1 cellular context compared by ENCODE assay signal in the genomic region with DNA sequence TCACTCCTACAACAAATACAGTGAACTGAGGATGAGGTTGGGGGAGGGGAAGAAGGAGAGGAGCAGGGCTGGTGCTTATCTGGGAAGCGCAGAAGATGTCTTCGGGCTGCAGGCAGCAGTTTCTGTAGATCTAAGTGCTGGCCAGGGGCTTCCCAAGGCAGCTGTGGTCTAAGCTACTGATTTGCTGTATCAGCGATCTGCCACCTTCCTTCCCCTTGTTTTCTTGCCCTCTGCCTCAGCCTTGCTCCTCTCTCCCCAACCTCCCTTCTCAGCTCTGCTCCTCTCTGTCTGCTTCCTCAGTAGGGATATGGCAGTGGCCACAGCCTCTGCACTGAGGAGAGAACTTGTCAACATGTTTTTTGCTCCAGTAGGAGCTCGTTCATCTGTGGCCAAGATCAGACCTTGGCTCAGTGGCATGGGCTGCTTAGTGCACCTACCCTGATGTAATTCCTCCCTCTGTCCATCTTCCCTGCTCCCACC.
TF ChIP-seq lines count a peak whose summit lies in the region.

No MANE protein-coding gene starts in this region.

TF ChIP-seq in K562, 482 proteins besides CTCF, POLR2A, EP300 and RAD21 (continued from another document and continues in another):
- TF ChIP-seq HMGN3 (IDR thresholded peaks at IDR 0.05; ENCODE audit: borderline replicate concordance, extremely low read depth, insufficient read length, low read depth, low read length) (peak; percentile 97), CBX8 (IDR thresholded peaks at IDR 0.05; ENCODE audit: borderline replicate concordance, extremely low read depth, low read depth, low read length, poor library complexity, severe bottlenecking) (no peak), GABPB1 (CRISPR knock-in tag; IDR thresholded peaks at IDR 0.05) (peak; percentile 50; the same call in 1 of the 2 replicates), YBX1 (IDR thresholded peaks at IDR 0.05) (no peak), SRSF9 (IDR thresholded peaks at IDR 0.05; ENCODE audit: borderline replicate concordance, low read depth, low read length) (no peak), ZNF589 (CRISPR knock-in tag; IDR thresholded peaks at IDR 0.05; ENCODE audit: low read depth) (peak; percentile 49; the same call in 1 of the 2 replicates), STAG1 (CRISPR knock-in tag; IDR thresholded peaks at IDR 0.05; ENCODE audit: borderline replicate concordance) (no peak), PKNOX1 (IDR thresholded peaks at IDR 0.05) (peak; percentile 41; the same call in 1 of the 2 replicates), PYGO2 (tag; IDR thresholded peaks at IDR 0.05) (no peak), EWSR1 (IDR thresholded peaks at IDR 0.05; ENCODE audit: borderline replicate concordance, low read depth, partially characterized antibody) (no peak), PHF8 (IDR thresholded peaks at IDR 0.05; ENCODE audit: borderline replicate concordance, low read length) (no peak), MTF1 (CRISPR knock-in tag; IDR thresholded peaks at IDR 0.05; ENCODE audit: borderline replicate concordance) (no peak), CREM (IDR thresholded peaks at IDR 0.05; ENCODE audit: low read depth) (peak; percentile 70), E2F5 (CRISPR knock-in tag; IDR thresholded peaks at IDR 0.05) (no peak), MYNN (IDR thresholded peaks at IDR 0.05) (peak; percentile 87), MYNN (CRISPR knock-in tag; IDR thresholded peaks at IDR 0.05) (no peak), NR0B1 (IDR thresholded peaks at IDR 0.05; ENCODE audit: partially characterized antibody) (no peak), ZNF436 (CRISPR knock-in tag; IDR thresholded peaks at IDR 0.05) (no peak), ZNF592 (IDR thresholded peaks at IDR 0.05) (peak; percentile 68; the same call in 1 of the 2 replicates), RBM34 (IDR thresholded peaks at IDR 0.05; ENCODE audit: borderline replicate concordance, insufficient read depth, low read length) (no peak), ZBTB43 (CRISPR knock-in tag; IDR thresholded peaks at IDR 0.05) (no peak), DDX20 (tag; IDR thresholded peaks at IDR 0.05; ENCODE audit: low read depth) (no peak), SREBF1 (IDR thresholded peaks at IDR 0.05; ENCODE audit: borderline replicate concordance, low read depth, low read length) (no peak), MED1 (CRISPR knock-in tag; IDR thresholded peaks at IDR 0.05; ENCODE audit: borderline replicate concordance) (no peak), NRF1 (conservative IDR thresholded peaks at IDR 0.05 in 1 of 2, IDR thresholded peaks at IDR 0.05 in 1 of 2) (0 out of 4 replicates have a peak, but pooled peaks of 1 of the 2 experiments have one; percentile 33), RAD51 (IDR thresholded peaks at IDR 0.05; ENCODE audit: borderline replicate concordance, low read depth) (no peak), TARDBP (IDR thresholded peaks at IDR 0.05) (peak; percentile 36; the same call in 1 of the 2 replicates), ZEB2 (IDR thresholded peaks at IDR 0.05) (peak; percentile 43; the same call in 1 of the 2 replicates), U2AF2 (optimal IDR thresholded peaks at IDR 0.05; ENCODE audit: low read depth, low read length) (no peak), ILK (tag; IDR thresholded peaks at IDR 0.05; ENCODE audit: borderline replicate concordance, low read depth) (no peak), FOSL1 (tag; conservative IDR thresholded peaks at IDR 0.05) (0 out of 2 replicates have a peak, but pooled peaks have one; percentile 38), BRCA1 (IDR thresholded peaks at IDR 0.05) (no peak), BRCA1 (CRISPR knock-in tag; IDR thresholded peaks at IDR 0.05) (no peak), ZNF197 (CRISPR knock-in tag; IDR thresholded peaks at IDR 0.05; ENCODE audit: low read depth) (no peak), RBM22 (IDR thresholded peaks at IDR 0.05; ENCODE audit: low read depth, low read length, poor library complexity, severe bottlenecking) (no peak), PHF20 (IDR thresholded peaks at IDR 0.05; ENCODE audit: partially characterized antibody) (no peak), BDP1 (IDR thresholded peaks at IDR 0.05; ENCODE audit: insufficient read depth, insufficient read length) (no peak), ATF7 (IDR thresholded peaks at IDR 0.05) (peak; percentile 74), MTA2 (IDR thresholded peaks at IDR 0.05; ENCODE audit: low read depth) (peak; percentile 97), JUNB (CRISPR knock-in tag; conservative IDR thresholded peaks at IDR 0.05) (no peak), HMG20A (CRISPR knock-in tag; conservative IDR thresholded peaks at IDR 0.05) (no peak)
- TF ChIP-seq, protein P1, sequence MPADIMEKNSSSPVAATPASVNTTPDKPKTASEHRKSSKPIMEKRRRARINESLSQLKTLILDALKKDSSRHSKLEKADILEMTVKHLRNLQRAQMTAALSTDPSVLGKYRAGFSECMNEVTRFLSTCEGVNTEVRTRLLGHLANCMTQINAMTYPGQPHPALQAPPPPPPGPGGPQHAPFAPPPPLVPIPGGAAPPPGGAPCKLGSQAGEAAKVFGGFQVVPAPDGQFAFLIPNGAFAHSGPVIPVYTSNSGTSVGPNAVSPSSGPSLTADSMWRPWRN (IDR thresholded peaks at IDR 0.05; ENCODE audit: low read depth): peak; percentile 79
- TF ChIP-seq, protein P2, sequence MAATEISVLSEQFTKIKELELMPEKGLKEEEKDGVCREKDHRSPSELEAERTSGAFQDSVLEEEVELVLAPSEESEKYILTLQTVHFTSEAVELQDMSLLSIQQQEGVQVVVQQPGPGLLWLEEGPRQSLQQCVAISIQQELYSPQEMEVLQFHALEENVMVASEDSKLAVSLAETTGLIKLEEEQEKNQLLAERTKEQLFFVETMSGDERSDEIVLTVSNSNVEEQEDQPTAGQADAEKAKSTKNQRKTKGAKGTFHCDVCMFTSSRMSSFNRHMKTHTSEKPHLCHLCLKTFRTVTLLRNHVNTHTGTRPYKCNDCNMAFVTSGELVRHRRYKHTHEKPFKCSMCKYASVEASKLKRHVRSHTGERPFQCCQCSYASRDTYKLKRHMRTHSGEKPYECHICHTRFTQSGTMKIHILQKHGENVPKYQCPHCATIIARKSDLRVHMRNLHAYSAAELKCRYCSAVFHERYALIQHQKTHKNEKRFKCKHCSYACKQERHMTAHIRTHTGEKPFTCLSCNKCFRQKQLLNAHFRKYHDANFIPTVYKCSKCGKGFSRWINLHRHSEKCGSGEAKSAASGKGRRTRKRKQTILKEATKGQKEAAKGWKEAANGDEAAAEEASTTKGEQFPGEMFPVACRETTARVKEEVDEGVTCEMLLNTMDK (IDR thresholded peaks at IDR 0.05; ENCODE audit: borderline replicate concordance, insufficient read depth, low read depth, low read length, poor library complexity, severe bottlenecking): no peak
- TF ChIP-seq, protein P3, sequence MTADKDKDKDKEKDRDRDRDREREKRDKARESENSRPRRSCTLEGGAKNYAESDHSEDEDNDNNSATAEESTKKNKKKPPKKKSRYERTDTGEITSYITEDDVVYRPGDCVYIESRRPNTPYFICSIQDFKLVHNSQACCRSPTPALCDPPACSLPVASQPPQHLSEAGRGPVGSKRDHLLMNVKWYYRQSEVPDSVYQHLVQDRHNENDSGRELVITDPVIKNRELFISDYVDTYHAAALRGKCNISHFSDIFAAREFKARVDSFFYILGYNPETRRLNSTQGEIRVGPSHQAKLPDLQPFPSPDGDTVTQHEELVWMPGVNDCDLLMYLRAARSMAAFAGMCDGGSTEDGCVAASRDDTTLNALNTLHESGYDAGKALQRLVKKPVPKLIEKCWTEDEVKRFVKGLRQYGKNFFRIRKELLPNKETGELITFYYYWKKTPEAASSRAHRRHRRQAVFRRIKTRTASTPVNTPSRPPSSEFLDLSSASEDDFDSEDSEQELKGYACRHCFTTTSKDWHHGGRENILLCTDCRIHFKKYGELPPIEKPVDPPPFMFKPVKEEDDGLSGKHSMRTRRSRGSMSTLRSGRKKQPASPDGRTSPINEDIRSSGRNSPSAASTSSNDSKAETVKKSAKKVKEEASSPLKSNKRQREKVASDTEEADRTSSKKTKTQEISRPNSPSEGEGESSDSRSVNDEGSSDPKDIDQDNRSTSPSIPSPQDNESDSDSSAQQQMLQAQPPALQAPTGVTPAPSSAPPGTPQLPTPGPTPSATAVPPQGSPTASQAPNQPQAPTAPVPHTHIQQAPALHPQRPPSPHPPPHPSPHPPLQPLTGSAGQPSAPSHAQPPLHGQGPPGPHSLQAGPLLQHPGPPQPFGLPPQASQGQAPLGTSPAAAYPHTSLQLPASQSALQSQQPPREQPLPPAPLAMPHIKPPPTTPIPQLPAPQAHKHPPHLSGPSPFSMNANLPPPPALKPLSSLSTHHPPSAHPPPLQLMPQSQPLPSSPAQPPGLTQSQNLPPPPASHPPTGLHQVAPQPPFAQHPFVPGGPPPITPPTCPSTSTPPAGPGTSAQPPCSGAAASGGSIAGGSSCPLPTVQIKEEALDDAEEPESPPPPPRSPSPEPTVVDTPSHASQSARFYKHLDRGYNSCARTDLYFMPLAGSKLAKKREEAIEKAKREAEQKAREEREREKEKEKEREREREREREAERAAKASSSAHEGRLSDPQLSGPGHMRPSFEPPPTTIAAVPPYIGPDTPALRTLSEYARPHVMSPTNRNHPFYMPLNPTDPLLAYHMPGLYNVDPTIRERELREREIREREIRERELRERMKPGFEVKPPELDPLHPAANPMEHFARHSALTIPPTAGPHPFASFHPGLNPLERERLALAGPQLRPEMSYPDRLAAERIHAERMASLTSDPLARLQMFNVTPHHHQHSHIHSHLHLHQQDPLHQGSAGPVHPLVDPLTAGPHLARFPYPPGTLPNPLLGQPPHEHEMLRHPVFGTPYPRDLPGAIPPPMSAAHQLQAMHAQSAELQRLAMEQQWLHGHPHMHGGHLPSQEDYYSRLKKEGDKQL (CRISPR knock-in tag; IDR thresholded peaks at IDR 0.05; ENCODE audit: borderline replicate concordance): no peak
- TF ChIP-seq, protein P4, sequence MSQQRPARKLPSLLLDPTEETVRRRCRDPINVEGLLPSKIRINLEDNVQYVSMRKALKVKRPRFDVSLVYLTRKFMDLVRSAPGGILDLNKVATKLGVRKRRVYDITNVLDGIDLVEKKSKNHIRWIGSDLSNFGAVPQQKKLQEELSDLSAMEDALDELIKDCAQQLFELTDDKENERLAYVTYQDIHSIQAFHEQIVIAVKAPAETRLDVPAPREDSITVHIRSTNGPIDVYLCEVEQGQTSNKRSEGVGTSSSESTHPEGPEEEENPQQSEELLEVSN (IDR thresholded peaks at IDR 0.05; ENCODE audit: borderline replicate concordance in 1 of 2, extremely low read depth in 1 of 2, insufficient read depth in 1 of 2, insufficient read length in 1 of 2, low read depth in 1 of 2, low read length in 1 of 2, poor library complexity in 1 of 2, severe bottlenecking in 1 of 2): peak in 1 of 2 experiments; percentile 15
